10 cellular contexts compared by ENCODE assay signal in genomic region chr3:113084777-113085176, GRCh38.
DNase-seq lines count a peak whose midpoint lies in the region; ATAC-seq and TF ChIP-seq lines count a peak whose summit lies in the region.
"Had no signal": no experiment of that assay in that cellular context is flagged by ENCODE, and none has a peak within 500 bp of the region (broad histone marks: within the 10 kb centered on the region; RNA-seq: fewer than 3 reads in every experiment).

No MANE protein-coding gene starts in this region.

- DNase-seq in NCI-H2196 (lab: John Stamatoyannopoulos, UW; ENCODE audit: unreplicated experiment) (peak; percentile 29), NCI-H2196 treated with DMSO at 0.1 percent for 48 hours (lab: John Stamatoyannopoulos, UW; ENCODE audit: unreplicated experiment) (no peak), SK-N-SH (no peak), foreskin melanocyte (peak; percentile 38), NCI-H146 treated with DMSO at 0.1 percent for 48 hours (lab: John Stamatoyannopoulos, UW; ENCODE audit: unreplicated experiment) (no peak)
- no peak for DNase-seq in activated CD8-positive, alpha-beta memory T cell treated with anti-CD3 and anti-CD28 coated beads, Interleukin-2, amount 50 U/mL, for 4 hours
- DNase-seq: activated CD8-positive, alpha-beta memory T cell treated with anti-CD3 and anti-CD28 coated beads, Interleukin-2, amount 10 ng/mL, durations not matched to agents 7 days and 5 days; NCI-H1694 had no signal

- POLR2A ChIA-PET in SK-N-SH (lab: Yijun Ruan, JAX), result no interaction called here

- peak; percentile 45 to 90; a peak in 3 of 4 replicates for TF ChIP-seq EP300 in SK-N-SH (IDR thresholded peaks at IDR 0.05; ENCODE audit: borderline replicate concordance in 1 of 2, low read depth in 1 of 2, low read length in 1 of 2)

- no peaks in the 10 kb centered on the region for H3K27me3 ChIP-seq in SK-N-SH (ENCODE audit: insufficient read depth)

- no peak overlapping the region for H3K4me3 ChIP-seq in SK-N-SH (ENCODE audit: low read depth in 2 of 2, low read length in 1 of 2)
- H3K4me3 ChIP-seq in urinary bladder (ENCODE audit: low read depth, low read length), result no peak overlapping the region

- H2AFZ ChIP-seq in SK-N-SH (ENCODE audit: low read depth), result no peak overlapping the region

- H3K9me2 ChIP-seq in SK-N-SH, result no peaks in the 10 kb centered on the region

- H3K36me3 ChIP-seq in SK-N-SH (replicated peaks in 1 of 2; ENCODE audit: control insufficient read depth in 1 of 2, insufficient read depth in 2 of 2, low read length in 1 of 2) (no peaks in the 10 kb centered on the region), urinary bladder (ENCODE audit: insufficient read depth) (no peaks in the 10 kb centered on the region)

- H3K27ac ChIP-seq in SK-N-SH (ENCODE audit: low read depth in 2 of 2, low read length in 1 of 2) (peak overlapping the region; percentile 60 to 76; a peak in 3 of 4 replicates), urinary bladder (ENCODE audit: low read depth) (peak overlapping the region; percentile 23)

- no peak overlapping the region for H3K9ac ChIP-seq in SK-N-SH

- no peak for TF ChIP-seq RAD21 in SK-N-SH (IDR thresholded peaks at IDR 0.05; ENCODE audit: low read length)

- H3K4me2 ChIP-seq in SK-N-SH, result peak overlapping the region; percentile 20; the same call in 1 of the 2 replicates

- H4K20me1 ChIP-seq in SK-N-SH (ENCODE audit: insufficient read depth), result no peaks in the 10 kb centered on the region

- no peak for TF ChIP-seq CTCF in SK-N-SH (IDR thresholded peaks at IDR 0.05)

- H3F3A ChIP-seq in SK-N-SH (replicated peaks; ENCODE audit: insufficient read depth), result peaks cover 5% of the 10 kb centered on the region

- H3K79me2 ChIP-seq in SK-N-SH (ENCODE audit: insufficient read depth), result no peaks in the 10 kb centered on the region

- 13% methylated on average over 2 of the region's 2 CpGs for WGBS in SK-N-SH (ENCODE audit: low lambda C conversion rate)
- 11% methylated on average over 2 of the region's 2 CpGs for WGBS in urinary bladder

- peaks cover 0 to 2% of the 10 kb centered on the region in 2 experiments; a peak in 1 of 4 replicates for H3K4me1 ChIP-seq in SK-N-SH (ENCODE audit: control insufficient read depth in 1 of 2, insufficient read depth in 2 of 2, low read depth in 1 of 2, low read length in 1 of 2)
- H3K4me1 ChIP-seq in urinary bladder (ENCODE audit: insufficient read depth), result no peaks in the 10 kb centered on the region

- ATAC-seq in GM21786 (IDR thresholded peaks at IDR 0.05; ENCODE audit: unreplicated experiment), result no peak
- ATAC-seq: activated CD8-positive, alpha-beta memory T cell treated with anti-CD3 and anti-CD28 coated beads, Interleukin-2, amount 10 ng/mL, durations not matched to agents 7 days and 5 days had no signal

- CTCF ChIA-PET in SK-N-SH (lab: Yijun Ruan, JAX), result interaction anchor here (1.2 to 1.3 kb wide), 2 partner anchors 11 to 203 kb away, joined by 3 read pairs; no protein-coding TSS in a partner anchor

- H3K9me3 ChIP-seq in SK-N-SH, result no peaks in the 10 kb centered on the region

TF ChIP-seq in SK-N-SH, 30 proteins besides CTCF, POLR2A, EP300 and RAD21 (continues in another document):
- TF ChIP-seq NFIC (IDR thresholded peaks at IDR 0.05; ENCODE audit: borderline replicate concordance) (peak; percentile 94), MXI1 (IDR thresholded peaks at IDR 0.05; ENCODE audit: low read depth, low read length) (no peak), GATA2 (CRISPR knock-in tag; IDR thresholded peaks at IDR 0.05) (no peak), EZH2phosphoT487 (IDR thresholded peaks at IDR 0.05; ENCODE audit: borderline replicate concordance, low read depth) (no peak), MAX (IDR thresholded peaks at IDR 0.05; ENCODE audit: low read depth) (peak; percentile 38; the same call in 1 of the 2 replicates), GABPA (IDR thresholded peaks at IDR 0.05; ENCODE audit: low read depth) (0 out of 2 replicates have a peak, but pooled peaks have one; percentile 10), TAF1 (IDR thresholded peaks at IDR 0.05; ENCODE audit: borderline replicate concordance, low read depth, low read length) (no peak), ZBTB33 (IDR thresholded peaks at IDR 0.05; ENCODE audit: borderline replicate concordance, low read depth) (no peak), SIN3A (IDR thresholded peaks at IDR 0.05; ENCODE audit: borderline replicate concordance, low read depth, low read length) (no peak), NRF1 (IDR thresholded peaks at IDR 0.05; ENCODE audit: low read depth, low read length) (no peak), SMC3 (IDR thresholded peaks at IDR 0.05; ENCODE audit: low read depth, low read length) (no peak), JUND (IDR thresholded peaks at IDR 0.05) (peak; percentile 87), YY1 (IDR thresholded peaks at IDR 0.05; ENCODE audit: low read depth) (no peak), FOXM1 (IDR thresholded peaks at IDR 0.05; ENCODE audit: low read depth) (peak; percentile 88), USF1 (IDR thresholded peaks at IDR 0.05; ENCODE audit: borderline replicate concordance, low read depth) (no peak), USF2 (IDR thresholded peaks at IDR 0.05; ENCODE audit: borderline replicate concordance, low read depth, low read length) (no peak), IRF3 (IDR thresholded peaks at IDR 0.05; ENCODE audit: low read depth, low read length) (no peak), ELF1 (IDR thresholded peaks at IDR 0.05) (no peak)
- TF ChIP-seq, protein P1, sequence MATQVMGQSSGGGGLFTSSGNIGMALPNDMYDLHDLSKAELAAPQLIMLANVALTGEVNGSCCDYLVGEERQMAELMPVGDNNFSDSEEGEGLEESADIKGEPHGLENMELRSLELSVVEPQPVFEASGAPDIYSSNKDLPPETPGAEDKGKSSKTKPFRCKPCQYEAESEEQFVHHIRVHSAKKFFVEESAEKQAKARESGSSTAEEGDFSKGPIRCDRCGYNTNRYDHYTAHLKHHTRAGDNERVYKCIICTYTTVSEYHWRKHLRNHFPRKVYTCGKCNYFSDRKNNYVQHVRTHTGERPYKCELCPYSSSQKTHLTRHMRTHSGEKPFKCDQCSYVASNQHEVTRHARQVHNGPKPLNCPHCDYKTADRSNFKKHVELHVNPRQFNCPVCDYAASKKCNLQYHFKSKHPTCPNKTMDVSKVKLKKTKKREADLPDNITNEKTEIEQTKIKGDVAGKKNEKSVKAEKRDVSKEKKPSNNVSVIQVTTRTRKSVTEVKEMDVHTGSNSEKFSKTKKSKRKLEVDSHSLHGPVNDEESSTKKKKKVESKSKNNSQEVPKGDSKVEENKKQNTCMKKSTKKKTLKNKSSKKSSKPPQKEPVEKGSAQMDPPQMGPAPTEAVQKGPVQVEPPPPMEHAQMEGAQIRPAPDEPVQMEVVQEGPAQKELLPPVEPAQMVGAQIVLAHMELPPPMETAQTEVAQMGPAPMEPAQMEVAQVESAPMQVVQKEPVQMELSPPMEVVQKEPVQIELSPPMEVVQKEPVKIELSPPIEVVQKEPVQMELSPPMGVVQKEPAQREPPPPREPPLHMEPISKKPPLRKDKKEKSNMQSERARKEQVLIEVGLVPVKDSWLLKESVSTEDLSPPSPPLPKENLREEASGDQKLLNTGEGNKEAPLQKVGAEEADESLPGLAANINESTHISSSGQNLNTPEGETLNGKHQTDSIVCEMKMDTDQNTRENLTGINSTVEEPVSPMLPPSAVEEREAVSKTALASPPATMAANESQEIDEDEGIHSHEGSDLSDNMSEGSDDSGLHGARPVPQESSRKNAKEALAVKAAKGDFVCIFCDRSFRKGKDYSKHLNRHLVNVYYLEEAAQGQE (IDR thresholded peaks at IDR 0.05; ENCODE audit: low read depth, low read length), result 0 out of 2 replicates have a peak, but pooled peaks have one; percentile 25

Comparison
In these comparisons a context has a peak if more than half of its experiments do, and no peak if none do; other contexts are left out.
1. DNase-seq: peak in NCI-H2196 (single experiment) and foreskin melanocyte (single experiment); none in NCI-H2196 treated with DMSO at 0.1 percent for 48 hours (single experiment), SK-N-SH (single experiment), activated CD8-positive, alpha-beta memory T cell treated with anti-CD3 and anti-CD28 coated beads, Interleukin-2, amount 50 U/mL, for 4 hours (single experiment) and NCI-H146 treated with DMSO at 0.1 percent for 48 hours (single experiment).